Comparison of ENCODE assay signal across 9 cellular contexts in the genomic region with DNA sequence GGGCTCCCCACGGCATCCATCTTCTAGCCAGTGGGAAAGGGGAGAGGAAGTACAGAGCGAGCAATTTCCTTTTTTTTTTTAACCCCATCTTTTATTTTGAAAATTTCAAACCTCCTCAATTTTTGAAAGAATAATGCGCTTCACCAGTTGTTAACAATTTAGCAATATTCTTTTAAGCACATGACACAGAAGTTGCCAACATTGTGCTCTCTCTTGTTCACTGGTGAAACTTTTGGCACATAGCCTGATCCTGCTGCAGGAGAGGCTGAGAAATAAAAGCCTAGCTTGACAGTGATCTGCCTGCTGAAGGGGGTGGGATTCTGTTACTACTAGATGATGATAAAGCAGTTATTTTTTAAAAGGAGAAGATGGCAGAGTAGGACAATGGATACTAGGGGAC. TPM values are rescaled to one million over a fixed set of nuclear protein-coding genes. Genes with fewer than 3 reads are reported as not detected.
DNase-seq lines count a peak whose midpoint lies in the region; ATAC-seq and TF ChIP-seq lines count a peak whose summit lies in the region.
"Had no signal": no experiment of that assay in that cellular context is flagged by ENCODE, and none has a peak within 500 bp of the region (broad histone marks: within the 10 kb centered on the region; RNA-seq: fewer than 3 reads in every experiment).

No MANE protein-coding gene starts in this region.

- peak overlapping the region; percentile 85 for H3K4me3 Mint-ChIP-seq in CD8-positive, alpha-beta T cell
- peak overlapping the region; percentile 88 for H3K4me3 Mint-ChIP-seq in neural progenitor cell

- H3K27ac Mint-ChIP-seq in CD8-positive, alpha-beta T cell, result peak overlapping the region; percentile 93
- H3K27ac Mint-ChIP-seq in neural progenitor cell, result peak overlapping the region; percentile 65

- H3K4me3 ChIP-seq in CD8-positive, alpha-beta T cell (ENCODE audit: low read depth, low read length), result no peak overlapping the region
- no peak overlapping the region for H3K4me3 ChIP-seq in colonic mucosa
- no peak overlapping the region for H3K4me3 ChIP-seq in neural progenitor cell
- no peak overlapping the region for H3K4me3 ChIP-seq in coronary artery

- no peaks in the 10 kb centered on the region for H3K9me3 Mint-ChIP-seq in CD8-positive, alpha-beta T cell
- no peaks in the 10 kb centered on the region for H3K9me3 Mint-ChIP-seq in neural progenitor cell

- no peak overlapping the region for H2AFZ ChIP-seq in neural progenitor cell (replicated peaks)

- intact Hi-C loops in CD8-positive, alpha-beta T cell (cut with DNase I, micrococcal nuclease), result loop anchor here (2.0 to 5.0 kb wide), 2 partner anchors 14 to 274 kb away; a partner anchor contains a TSS
- intact Hi-C loops in colonic mucosa (cut with DNase I), result no loop called here

- no peaks in the 10 kb centered on the region for H3K9me3 ChIP-seq in CD8-positive, alpha-beta T cell (ENCODE audit: low read length)
- H3K9me3 ChIP-seq in colonic mucosa (no peaks in the 10 kb centered on the region), neural progenitor cell (ENCODE audit: low read depth) (no peaks in the 10 kb centered on the region)

- peaks cover under 1% of the 10 kb centered on the region for H3K36me3 Mint-ChIP-seq in CD8-positive, alpha-beta T cell
- no peaks in the 10 kb centered on the region for H3K36me3 Mint-ChIP-seq in neural progenitor cell

- H3K27me3 Mint-ChIP-seq in CD8-positive, alpha-beta T cell (ENCODE audit: low read depth), result no peaks in the 10 kb centered on the region
- peaks cover 8% of the 10 kb centered on the region for H3K27me3 Mint-ChIP-seq in neural progenitor cell (ENCODE audit: insufficient read depth, low read depth)

- H3K4me1 ChIP-seq in CD8-positive, alpha-beta T cell (ENCODE audit: insufficient read depth, low read length), result peaks cover 35% of the 10 kb centered on the region
- H3K4me1 ChIP-seq in colonic mucosa (peaks cover 31% of the 10 kb centered on the region), neural progenitor cell (peaks cover 30% of the 10 kb centered on the region)

- H3K9ac ChIP-seq in colonic mucosa (ENCODE audit: low read depth in 2 of 2, low read length in 2 of 2) (peak overlapping the region in 1 of 2 donors; percentile 57), neural progenitor cell (no peak overlapping the region)

- no peaks in the 10 kb centered on the region for H3K36me3 ChIP-seq in CD8-positive, alpha-beta T cell (ENCODE audit: insufficient read depth, low read length)
- H3K36me3 ChIP-seq in colonic mucosa (no peaks in the 10 kb centered on the region), neural progenitor cell (no peaks in the 10 kb centered on the region)

- no peak overlapping the region for H3K27ac ChIP-seq in CD8-positive, alpha-beta T cell (ENCODE audit: low read depth, low read length)
- H3K27ac ChIP-seq in colonic mucosa (peak overlapping the region; percentile 96), neural progenitor cell (no peak overlapping the region), coronary artery (peak overlapping the region in 1 of 2 donors; percentile 9)

- no peak for TF ChIP-seq CTCF in CD8-positive, alpha-beta T cell (IDR thresholded peaks at IDR 0.05)
- no peak for TF ChIP-seq CTCF in colonic mucosa (IDR thresholded peaks at IDR 0.05)
- no peak for TF ChIP-seq CTCF in neural progenitor cell (IDR thresholded peaks at IDR 0.05)
- TF ChIP-seq CTCF in coronary artery (IDR thresholded peaks at IDR 0.05), result no peak

- CTCF ChIA-PET in CD8-positive, alpha-beta T cell (lab: Charles Lee), result interaction anchor here (0.7 kb wide), 1 partner anchor 541 kb away, joined by 4 read pairs; no protein-coding TSS in a partner anchor

- ATAC-seq in CD8-positive, alpha-beta T cell, result no peak
- no peak for ATAC-seq in HG02938 (IDR thresholded peaks at IDR 0.05; ENCODE audit: unreplicated experiment)
- no peak for ATAC-seq in HG03025 (IDR thresholded peaks at IDR 0.05; ENCODE audit: low FRiP score, unreplicated experiment)

- peaks cover 42% of the 10 kb centered on the region for H3K4me1 Mint-ChIP-seq in CD8-positive, alpha-beta T cell (ENCODE audit: low read depth)
- peaks cover 33% of the 10 kb centered on the region for H3K4me1 Mint-ChIP-seq in neural progenitor cell

- H3K79me2 ChIP-seq in neural progenitor cell (ENCODE audit: low read depth), result peaks cover 32% of the 10 kb centered on the region

- POLR2A ChIA-PET in CD8-positive, alpha-beta T cell (lab: Charles Lee), result interaction anchor here (1.4 kb wide), 1 partner anchor 44 kb away, joined by 3 read pairs; a partner anchor contains a TSS

- no peak overlapping the region for H3K4me2 ChIP-seq in neural progenitor cell

- DNase-seq in CD8-positive, alpha-beta T cell, result no peak
- DNase-seq in NCI-H2196 (lab: John Stamatoyannopoulos, UW; ENCODE audit: unreplicated experiment) (peak; percentile 45), colonic mucosa (no peak), neural progenitor cell (ENCODE audit: low spot score) (no peak), coronary artery (ENCODE audit: low spot score) (no peak)
- no peak for DNase-seq in activated CD4-positive, alpha-beta T cell treated with anti-CD3 and anti-CD28 coated beads for 4 hours
- DNase-seq: NCI-H526 treated with DMSO at 0.1 percent for 48 hours had no signal

- peaks cover 32% of the 10 kb centered on the region for H3F3A ChIP-seq in neural progenitor cell (ENCODE audit: low read depth)

- peaks cover 27% of the 10 kb centered on the region for H4K20me1 ChIP-seq in neural progenitor cell (ENCODE audit: low read depth)

- no peaks in the 10 kb centered on the region for H3K27me3 ChIP-seq in CD8-positive, alpha-beta T cell (ENCODE audit: insufficient read depth, low read length)
- no peaks in the 10 kb centered on the region for H3K27me3 ChIP-seq in colonic mucosa
- H3K27me3 ChIP-seq in neural progenitor cell, result no peaks in the 10 kb centered on the region

RNA-seq across cellular contexts. Expression of a gene that starts 12.9 kb away (rescaled TPM):
- 10 to 100 TPM; 45.4 to 48.0 TPM for total RNA-seq in CD8-positive, alpha-beta T cell
- total RNA-seq in colonic mucosa, result 10 to 100 TPM; 56.8 to 68.6 TPM
- 14.8 and 21.3 TPM in 2 replicates for total RNA-seq in neural progenitor cell (ENCODE audit: low replicate concordance)

RNA-seq across cellular contexts. Expression of a gene that starts 13.1 kb away (rescaled TPM):
- total RNA-seq in CD8-positive, alpha-beta T cell, result 1 to 10 TPM; 4.5 to 4.6 TPM
- total RNA-seq in colonic mucosa (1 to 10 TPM; 1.4 to 1.7 TPM), neural progenitor cell (ENCODE audit: low replicate concordance) (1.4 and 2.2 TPM in 2 replicates)

RNA-seq across cellular contexts. Expression of a gene that starts 38.9 kb away (rescaled TPM):
- total RNA-seq in CD8-positive, alpha-beta T cell, result not detected
- total RNA-seq in colonic mucosa, result not detected
- total RNA-seq in neural progenitor cell (ENCODE audit: low replicate concordance), result not detected in 2 replicates

RNA-seq across cellular contexts. Expression of a gene that starts 44.4 kb away (rescaled TPM):
- total RNA-seq in CD8-positive, alpha-beta T cell, result 1 to 10 TPM; 5.6 to 6.0 TPM
- 10 to 100 TPM in 1 of 2 donors, 1 to 10 TPM in 1; 7.9 to 10.8 TPM for total RNA-seq in colonic mucosa
- 26.7 and 40.8 TPM in 2 replicates for total RNA-seq in neural progenitor cell (ENCODE audit: low replicate concordance)

RNA-seq across cellular contexts. Expression of a gene that starts 55.4 kb away (rescaled TPM):
- total RNA-seq in CD8-positive, alpha-beta T cell, result 1 to 10 TPM; 4.5 to 6.4 TPM
- total RNA-seq in colonic mucosa (1 to 10 TPM; 6.7 to 6.8 TPM), neural progenitor cell (ENCODE audit: low replicate concordance) (9.9 and 17.8 TPM in 2 replicates)
